In genomic region chr11:61187505-61188130, GRCh38 we compare ENCODE assay signal across 8 cellular contexts. TPM values are rescaled to one million over a fixed set of nuclear protein-coding genes. Genes with fewer than 3 reads are reported as not detected.
DNase-seq lines count a peak whose midpoint lies in the region; ATAC-seq lines count a peak whose summit lies in the region.

No MANE protein-coding gene starts in this region.

- DNase-seq in Caki2 (ENCODE audit: low read depth) (peak; percentile 56), HS-27A (ENCODE audit: low read depth) (peak; percentile 40), NCI-H82 (lab: John Stamatoyannopoulos, UW) (peak; percentile 91), memory B cell (ENCODE audit: low spot score in 2 of 2) (peak; percentile 79 to 80)
- peak; percentile 80 for DNase-seq in activated CD4-positive, alpha-beta memory T cell treated with anti-CD3 and anti-CD28 coated beads, Interleukin-2, amount 10 ng/mL, durations not matched to agents 7 days and 5 days
- DNase-seq in effector CD4-positive, alpha-beta T cell: peak; percentile 76
- DNase-seq in stimulated activated CD8-positive, alpha-beta memory T cell treated with anti-CD3 and anti-CD28 coated beads, Interleukin-15, amount 100 ng/mL, for 1 hour (ENCODE audit: low read depth): peak; percentile 72

- H3K36me3 Mint-ChIP-seq in activated CD4-positive, alpha-beta memory T cell treated with anti-CD3 and anti-CD28 coated beads, Interleukin-2, amount 10 ng/mL, durations not matched to agents 7 days and 5 days (ENCODE audit: low read depth): no peaks in the 10 kb centered on the region
- H3K36me3 Mint-ChIP-seq in memory B cell: no peaks in the 10 kb centered on the region

- in situ Hi-C loops in Caki2 (cut with HindIII; ENCODE audit: low pct_unique_long_range_greater_than_20kb, low sequenced_read_pairs): no loop called here

- POLR2A ChIA-PET in activated CD4-positive, alpha-beta memory T cell treated with anti-CD3 and anti-CD28 coated beads, Interleukin-2, amount 10 ng/mL, durations not matched to agents 7 days and 5 days (lab: Charles Lee): no interaction called here

- peaks cover 10% of the 10 kb centered on the region for H3K27me3 Mint-ChIP-seq in activated CD4-positive, alpha-beta memory T cell treated with anti-CD3 and anti-CD28 coated beads, Interleukin-2, amount 10 ng/mL, durations not matched to agents 7 days and 5 days
- H3K27me3 Mint-ChIP-seq in memory B cell: peaks cover 4% of the 10 kb centered on the region

- peaks cover 4% of the 10 kb centered on the region for H3K4me1 Mint-ChIP-seq in activated CD4-positive, alpha-beta memory T cell treated with anti-CD3 and anti-CD28 coated beads, Interleukin-2, amount 10 ng/mL, durations not matched to agents 7 days and 5 days
- peaks cover 4% of the 10 kb centered on the region for H3K4me1 Mint-ChIP-seq in memory B cell

- H3K4me3 Mint-ChIP-seq in activated CD4-positive, alpha-beta memory T cell treated with anti-CD3 and anti-CD28 coated beads, Interleukin-2, amount 10 ng/mL, durations not matched to agents 7 days and 5 days: no peak overlapping the region
- no peak overlapping the region for H3K4me3 Mint-ChIP-seq in memory B cell

- ATAC-seq in memory B cell (ENCODE audit: low read depth) (peak; percentile 89), HG02623 (IDR thresholded peaks at IDR 0.05; ENCODE audit: unreplicated experiment) (no peak)

- no peak overlapping the region for H3K27ac Mint-ChIP-seq in activated CD4-positive, alpha-beta memory T cell treated with anti-CD3 and anti-CD28 coated beads, Interleukin-2, amount 10 ng/mL, durations not matched to agents 7 days and 5 days
- no peak overlapping the region for H3K27ac Mint-ChIP-seq in memory B cell

- CTCF ChIA-PET in activated CD4-positive, alpha-beta memory T cell treated with anti-CD3 and anti-CD28 coated beads, Interleukin-2, amount 10 ng/mL, durations not matched to agents 7 days and 5 days (lab: Charles Lee): interaction anchor here (0.7 to 4.7 kb wide), 34 partner anchors 8 to 421 kb away, joined by 3 to 40 read pairs (median 4); partner anchors contain the start of genes CD6, TMEM109 and VPS37C

- no peaks in the 10 kb centered on the region for H3K9me3 Mint-ChIP-seq in activated CD4-positive, alpha-beta memory T cell treated with anti-CD3 and anti-CD28 coated beads, Interleukin-2, amount 10 ng/mL, durations not matched to agents 7 days and 5 days
- no peaks in the 10 kb centered on the region for H3K9me3 Mint-ChIP-seq in memory B cell

RNA-seq across cellular contexts. Expression of gene PGA3, which starts 15.7 kb away (rescaled TPM):
- total RNA-seq in Caki2 (2014; rRNA removed; shearing (Covaris generic); ENCODE audit: low replicate concordance): not detected in 2 replicates
- not detected for total RNA-seq in activated CD4-positive, alpha-beta memory T cell treated with anti-CD3 and anti-CD28 coated beads, Interleukin-2, amount 10 ng/mL, durations not matched to agents 7 days and 5 days

RNA-seq across cellular contexts. Expression of gene VPS37C, which starts 26.4 kb away (rescaled TPM):
- 12.3 and 20.8 TPM in 2 replicates for total RNA-seq in Caki2 (2014; rRNA removed; shearing (Covaris generic); ENCODE audit: low replicate concordance)
- total RNA-seq in activated CD4-positive, alpha-beta memory T cell treated with anti-CD3 and anti-CD28 coated beads, Interleukin-2, amount 10 ng/mL, durations not matched to agents 7 days and 5 days: 1 to 10 TPM; 6.1 to 7.5 TPM

RNA-seq across cellular contexts. Expression of gene PGA4, which starts 34.5 kb away (rescaled TPM):
- total RNA-seq in Caki2 (2014; rRNA removed; shearing (Covaris generic); ENCODE audit: low replicate concordance): not detected in 2 replicates
- total RNA-seq in activated CD4-positive, alpha-beta memory T cell treated with anti-CD3 and anti-CD28 coated beads, Interleukin-2, amount 10 ng/mL, durations not matched to agents 7 days and 5 days: not detected

RNA-seq across cellular contexts. Expression of gene PGA5, which starts 53.4 kb away (rescaled TPM):
- total RNA-seq in Caki2 (2014; rRNA removed; shearing (Covaris generic); ENCODE audit: low replicate concordance): not detected in 2 replicates
- not detected for total RNA-seq in activated CD4-positive, alpha-beta memory T cell treated with anti-CD3 and anti-CD28 coated beads, Interleukin-2, amount 10 ng/mL, durations not matched to agents 7 days and 5 days

Comparison
In these comparisons a context has a peak if more than half of its experiments do, and no peak if none do; other contexts are left out.
1. DNase-seq: peak in every context shown above with its lines; median percentile 91 in NCI-H82; 80 in activated CD4-positive, alpha-beta memory T cell treated with anti-CD3 and anti-CD28 coated beads, Interleukin-2, amount 10 ng/mL, durations not matched to agents 7 days and 5 days; 80 in memory B cell; 76 in effector CD4-positive, alpha-beta T cell; 72 in stimulated activated CD8-positive, alpha-beta memory T cell treated with anti-CD3 and anti-CD28 coated beads, Interleukin-15, amount 100 ng/mL, for 1 hour; 56 in Caki2; 40 in HS-27A.